14 cellular contexts compared by ENCODE assay signal in the genomic region with DNA sequence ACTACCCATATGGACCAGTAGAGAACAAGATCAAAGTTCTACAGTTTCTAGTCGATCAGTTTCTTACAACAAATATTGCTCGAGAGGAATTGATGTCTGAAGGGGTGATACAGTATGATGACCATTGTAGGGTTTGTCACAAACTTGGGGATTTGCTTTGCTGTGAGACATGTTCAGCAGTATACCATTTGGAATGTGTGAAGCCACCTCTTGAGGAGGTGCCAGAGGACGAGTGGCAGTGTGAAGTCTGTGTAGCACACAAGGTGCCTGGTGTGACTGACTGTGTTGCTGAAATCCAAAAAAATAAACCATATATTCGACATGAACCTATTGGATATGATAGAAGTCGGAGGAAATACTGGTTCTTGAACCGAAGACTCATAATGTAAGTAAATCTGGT.
"Had no signal": no experiment of that assay in that cellular context is flagged by ENCODE, and none has a peak within 500 bp of the region (broad histone marks: within the 10 kb centered on the region; RNA-seq: fewer than 3 reads in every experiment).

No MANE protein-coding gene starts in this region.

- ATAC-seq: activated naive CD4-positive, alpha-beta T cell treated with anti-CD3 and anti-CD28 coated beads, Interleukin-2, amount 50 U/mL, for 72 hours; left colon; pancreas had no signal

- H3K9me3 ChIP-seq: ascending aorta, esophagus squamous epithelium, pancreas had no signal

- H3K4me3 ChIP-seq: ascending aorta, esophagus squamous epithelium, pancreas, stomach, thoracic aorta had no signal

- H3K36me3 ChIP-seq: pancreas had no signal

- H3K27ac ChIP-seq: ascending aorta, esophagus squamous epithelium, pancreas, stomach, thoracic aorta had no signal

- H3K27me3 ChIP-seq: ascending aorta, esophagus squamous epithelium, pancreas, stomach had no signal

- DNase-seq: activated CD4-positive, alpha-beta T cell treated with anti-CD3 and anti-CD28 coated beads for 48 hours; activated CD8-positive, alpha-beta memory T cell treated with anti-CD3 and anti-CD28 coated beads for 24 hours; esophagus squamous epithelium; foreskin fibroblast; left colon; mammary epithelial cell; pancreas; stimulated activated CD4-positive, alpha-beta T cell treated with anti-CD3 and anti-CD28 coated beads, Interleukin-4, amount 100 ng/mL, for 1 hour; stimulated activated CD8-positive, alpha-beta memory T cell treated with anti-CD3 and anti-CD28 coated beads, Interleukin-4, amount 100 ng/mL, for 48 hours; stomach; SW 1271 had no signal

- H3K9me3 Mint-ChIP-seq: activated naive CD4-positive, alpha-beta T cell treated with anti-CD3 and anti-CD28 coated beads, Interleukin-2, amount 50 U/mL, for 72 hours had no signal
